In the genomic region with DNA sequence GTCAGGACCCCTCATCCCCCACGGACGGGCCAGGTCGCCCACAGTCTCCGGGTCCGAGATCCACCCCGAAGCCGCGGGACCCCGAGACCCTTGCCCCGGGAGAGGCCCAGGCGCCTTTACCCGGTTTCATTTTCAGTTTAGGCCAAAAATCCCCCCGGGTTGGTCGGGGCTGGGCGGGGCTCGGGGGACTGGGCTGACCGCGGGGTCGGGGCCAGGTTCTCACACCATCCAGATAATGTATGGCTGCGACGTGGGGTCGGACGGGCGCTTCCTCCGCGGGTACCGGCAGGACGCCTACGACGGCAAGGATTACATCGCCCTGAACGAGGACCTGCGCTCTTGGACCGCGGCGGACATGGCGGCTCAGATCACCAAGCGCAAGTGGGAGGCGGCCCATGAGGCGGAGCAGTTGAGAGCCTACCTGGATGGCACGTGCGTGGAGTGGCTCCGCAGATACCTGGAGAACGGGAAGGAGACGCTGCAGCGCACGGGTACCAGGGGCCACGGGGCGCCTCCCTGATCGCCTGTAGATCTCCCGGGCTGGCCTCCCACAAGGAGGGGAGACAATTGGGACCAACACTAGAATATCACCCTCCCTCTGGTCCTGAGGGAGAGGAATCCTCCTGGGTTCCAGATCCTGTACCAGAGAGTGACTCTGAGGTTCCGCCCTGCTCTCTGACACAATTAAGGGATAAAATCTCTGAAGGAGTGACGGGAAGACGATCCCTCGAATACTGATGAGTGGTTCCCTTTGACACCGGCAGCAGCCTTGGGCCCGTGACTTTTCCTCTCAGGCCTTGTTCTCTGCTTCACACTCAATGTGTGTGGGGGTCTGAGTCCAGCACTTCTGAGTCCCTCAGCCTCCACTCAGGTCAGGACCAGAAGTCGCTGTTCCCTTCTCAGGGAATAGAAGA, we compare ENCODE assay signal across 7 cellular contexts. TPM values are rescaled to one million over a fixed set of nuclear protein-coding genes. Genes with fewer than 3 reads are reported as not detected.
DNase-seq lines count a peak whose midpoint lies in the region; ATAC-seq and TF ChIP-seq lines count a peak whose summit lies in the region.

No MANE protein-coding gene starts in this region.

- TF ChIP-seq EP300 in upper lobe of left lung (IDR thresholded peaks at IDR 0.05) = no peak

- in situ Hi-C loops in KBM-7 (cut with MboI; ENCODE audit: low pct_unique_long_range_greater_than_20kb, low sequenced_read_pairs) = no loop called here

- H3K4me3 ChIP-seq in NT2/D1 (ENCODE audit: insufficient read length, low read depth) (peak overlapping the region; percentile 70), mononuclear cell (ENCODE audit: low read length) (peak overlapping the region; percentile 87), upper lobe of left lung (peak overlapping the region; percentile 44 to 67 (median 54))

- TF ChIP-seq POLR2A in upper lobe of left lung (IDR thresholded peaks at IDR 0.05) = no peak

- no peak for TF ChIP-seq CTCF in upper lobe of left lung (IDR thresholded peaks at IDR 0.05)

- DNase-seq in NT2/D1 (ENCODE audit: low read depth, low spot score) (no peak), upper lobe of left lung (peak in 1 of 2 donors; percentile 76), KBM-7 (no peak)

- H3K9me3 ChIP-seq in NT2/D1 (ENCODE audit: insufficient read depth, low read length) (no peaks in the 10 kb centered on the region), mononuclear cell (ENCODE audit: low read depth, low read length) (no peaks in the 10 kb centered on the region), upper lobe of left lung (no peaks in the 10 kb centered on the region)

- peak; percentile 16 for ATAC-seq in GM21423 (IDR thresholded peaks at IDR 0.05; ENCODE audit: unreplicated experiment)
- peak; percentile 13 to 25 for ATAC-seq in upper lobe of left lung (ENCODE audit: low FRiP score in 2 of 2)
- no peak for ATAC-seq in GM18861 (IDR thresholded peaks at IDR 0.05; ENCODE audit: unreplicated experiment)

- 38 to 51% methylated on average over 17 to 18 of the region's 58 CpGs for WGBS in upper lobe of left lung, 2 donors

- H3K27me3 ChIP-seq in NT2/D1 (ENCODE audit: insufficient read depth, insufficient read length) = peaks cover 3% of the 10 kb centered on the region
- H3K27me3 ChIP-seq in mononuclear cell (ENCODE audit: insufficient read depth, low read length) = no peaks in the 10 kb centered on the region
- no peaks in the 10 kb centered on the region for H3K27me3 ChIP-seq in upper lobe of left lung

- H3K27ac ChIP-seq in cingulate gyrus (ENCODE audit: low read depth, low read length) (peak overlapping the region; percentile 83), upper lobe of left lung (peak overlapping the region; percentile 89 to 97 (median 92))

- H3K36me3 ChIP-seq in NT2/D1 (ENCODE audit: insufficient read depth, insufficient read length, low read length) = peaks cover 34% of the 10 kb centered on the region
- peaks cover 0 to 32% (median 2%) of the 10 kb centered on the region in 4 donors for H3K36me3 ChIP-seq in upper lobe of left lung

- H3K4me1 ChIP-seq in NT2/D1 (ENCODE audit: insufficient read depth, insufficient read length) (no peaks in the 10 kb centered on the region), mononuclear cell (ENCODE audit: insufficient read depth, low read length) (peaks cover 61% of the 10 kb centered on the region), upper lobe of left lung (peaks cover 0 to 9% (median 6%) of the 10 kb centered on the region in 4 donors)

- no peak overlapping the region for H3K9ac ChIP-seq in NT2/D1 (ENCODE audit: insufficient read length, low read depth)

RNA-seq across cellular contexts. Expression of a gene that starts 1.0 kb away (rescaled TPM):
- total RNA-seq in mononuclear cell = 1,869 TPM
- total RNA-seq in upper lobe of left lung = 1,000 to 10,000 TPM in 3 of 6 donors, 100 to 1,000 TPM in 3; 497 to 1,319 (median 949) TPM
